In genomic region chr1:115179397-115179835, GRCh38 we compare ENCODE assay signal across 1 cellular context.
A peak's percentile ranks its signal among the peaks of the same experiment; 100 is the strongest.
TF ChIP-seq lines count a peak whose summit lies in the region.

No MANE protein-coding gene starts in this region.

TF ChIP-seq in A549, 52 proteins besides CTCF, POLR2A, EP300 and RAD21 (continued from another document):
- peak; percentile 85 for TF ChIP-seq MAX (IDR thresholded peaks at IDR 0.05)
- no peak for TF ChIP-seq MYC (IDR thresholded peaks at IDR 0.05; ENCODE audit: borderline replicate concordance, low read length)
- no peak; the same call in 1 of the 2 replicates for TF ChIP-seq HOXB13 (CRISPR knock-in tag; IDR thresholded peaks at IDR 0.05; ENCODE audit: low read depth)
- TF ChIP-seq NPAS2 (CRISPR knock-in tag; IDR thresholded peaks at IDR 0.05; ENCODE audit: borderline replicate concordance) = no peak
- TF ChIP-seq BHLHE40 (IDR thresholded peaks at IDR 0.05; ENCODE audit: low read depth, low read length) = peak; percentile 67
- no peak for TF ChIP-seq USF2 (IDR thresholded peaks at IDR 0.05)
- 0 out of 3 replicates have a peak, but pooled peaks have one; percentile 22 for TF ChIP-seq BCL3 (IDR thresholded peaks at IDR 0.05)
- no peak for TF ChIP-seq SREBF2 (IDR thresholded peaks at IDR 0.05)
- TF ChIP-seq REST (IDR thresholded peaks at IDR 0.05) = no peak
- TF ChIP-seq CHD2 (IDR thresholded peaks at IDR 0.05; ENCODE audit: low read length, partially characterized antibody) = no peak
- TF ChIP-seq CBX2 (IDR thresholded peaks at IDR 0.05; ENCODE audit: borderline replicate concordance, low read depth) = no peak
- no peak for TF ChIP-seq ZSCAN20 (CRISPR knock-in tag; IDR thresholded peaks at IDR 0.05)
- TF ChIP-seq CHD4 (IDR thresholded peaks at IDR 0.05; ENCODE audit: borderline replicate concordance) = no peak
- peak; percentile 95 for TF ChIP-seq GATA3 (IDR thresholded peaks at IDR 0.05; ENCODE audit: borderline replicate concordance)
- no peak for TF ChIP-seq NFE2L2 (conservative IDR thresholded peaks at IDR 0.05; ENCODE audit: low read length)
- no peak for TF ChIP-seq ELK1 (IDR thresholded peaks at IDR 0.05; ENCODE audit: low read depth, low read length)
- no peak for TF ChIP-seq ESRRA (IDR thresholded peaks at IDR 0.05; ENCODE audit: borderline replicate concordance, low read length)
- no peak for TF ChIP-seq FOXS1 (CRISPR knock-in tag; IDR thresholded peaks at IDR 0.05)
- TF ChIP-seq EHF (CRISPR knock-in tag; IDR thresholded peaks at IDR 0.05) = no peak
- no peak for TF ChIP-seq TFCP2L1 (CRISPR knock-in tag; IDR thresholded peaks at IDR 0.05)
- no peak for TF ChIP-seq RNF2 (IDR thresholded peaks at IDR 0.05; ENCODE audit: borderline replicate concordance, low read depth)
- TF ChIP-seq SMC3 (IDR thresholded peaks at IDR 0.05) = 0 out of 3 replicates have a peak, but pooled peaks have one; percentile 5
- 0 out of 2 replicates have a peak, but pooled peaks have one; percentile 20 for TF ChIP-seq ATOH8 (CRISPR knock-in tag; IDR thresholded peaks at IDR 0.05; ENCODE audit: low read depth)
- TF ChIP-seq RFX5 (IDR thresholded peaks at IDR 0.05) = no peak
- no peak for TF ChIP-seq KDM1A (IDR thresholded peaks at IDR 0.05; ENCODE audit: low read depth)
- TF ChIP-seq ZC3H11A (IDR thresholded peaks at IDR 0.05) = no peak
- no peak for TF ChIP-seq FOSB (CRISPR knock-in tag; IDR thresholded peaks at IDR 0.05)
- no peak for TF ChIP-seq CBX8 (IDR thresholded peaks at IDR 0.05)
- TF ChIP-seq CEBPB (IDR thresholded peaks at IDR 0.05) = peak in 1 of 2 experiments; percentile 59; a peak in 2 of 4 replicates
- peak; percentile 88 for TF ChIP-seq FOSL2 (IDR thresholded peaks at IDR 0.05)
- TF ChIP-seq FOSL2 (CRISPR knock-in tag; IDR thresholded peaks at IDR 0.05) = peak; percentile 94
- TF ChIP-seq POLR2AphosphoS2 (conservative IDR thresholded peaks at IDR 0.05; ENCODE audit: low read length) = no peak
- no peak for TF ChIP-seq RCOR1 (IDR thresholded peaks at IDR 0.05; ENCODE audit: low read depth, low read length)
- no peak for TF ChIP-seq MAZ (IDR thresholded peaks at IDR 0.05; ENCODE audit: borderline replicate concordance, low read depth, low read length)
- TF ChIP-seq ZNF302 (CRISPR knock-in tag; IDR thresholded peaks at IDR 0.05) = no peak
- TF ChIP-seq TP53 (CRISPR knock-in tag; IDR thresholded peaks at IDR 0.05) = no peak
- TF ChIP-seq HOXB5 (CRISPR knock-in tag; IDR thresholded peaks at IDR 0.05) = no peak
- TF ChIP-seq RARB (CRISPR knock-in tag; IDR thresholded peaks at IDR 0.05) = no peak
- TF ChIP-seq NR3C1 (IDR thresholded peaks at IDR 0.05) = no peak
